Comparison of ENCODE assay signal across 11 cellular contexts in the genomic region with DNA sequence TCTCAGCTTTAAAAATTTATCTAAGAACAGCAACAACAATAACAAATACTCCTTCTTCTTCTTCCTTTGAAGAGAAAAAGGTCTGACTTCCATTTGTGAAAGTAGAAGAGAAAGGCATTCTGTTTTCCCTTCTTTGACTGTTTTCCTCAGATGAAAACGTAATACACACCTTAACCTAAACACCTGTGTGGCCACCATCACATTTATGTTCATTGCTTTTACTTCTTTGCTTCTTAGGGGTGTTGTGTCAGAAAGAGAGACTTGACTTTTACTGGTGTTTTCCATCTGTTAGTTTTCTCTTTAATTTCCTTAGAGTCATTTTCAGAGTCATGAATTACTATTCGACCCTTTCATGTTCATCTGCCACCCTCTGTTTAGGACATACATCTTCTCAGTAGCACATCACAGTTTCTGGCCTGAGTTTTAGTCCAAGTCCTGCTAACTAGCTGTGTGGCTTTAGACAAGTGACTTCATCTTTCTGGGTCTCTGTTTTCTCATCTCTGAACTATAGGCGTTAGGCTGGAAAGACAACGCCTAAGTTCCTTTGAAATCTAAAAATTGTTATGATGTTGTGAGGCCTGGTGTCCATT.
"Had no signal": no experiment of that assay in that cellular context is flagged by ENCODE, and none has a peak within 500 bp of the region (broad histone marks: within the 10 kb centered on the region; RNA-seq: fewer than 3 reads in every experiment).

No MANE protein-coding gene starts in this region.

- DNase-seq: activated B cell treated with CpG ODN at 0.5 μM for 24 hours; activated naive CD4-positive, alpha-beta T cell treated with Interleukin-2 at 50 U/mL for 16 hours; dorsolateral prefrontal cortex; erythroblast; gastrocnemius medialis; heart left ventricle had no signal

- H3K4me3 ChIP-seq: cardiac muscle cell, dorsolateral prefrontal cortex, gastrocnemius medialis, heart left ventricle, right atrium auricular region, SJSA1, thoracic aorta had no signal

- H3K9me3 Mint-ChIP-seq: natural killer cell treated with Interleukin-12 subunit alpha and Interleukin-12 subunit beta and Interleukin-15 and Interleukin-18, amount 100 ng/mL, for 72 hours had no signal

- H3K27ac ChIP-seq: cardiac muscle cell, dorsolateral prefrontal cortex, gastrocnemius medialis, heart left ventricle, right atrium auricular region, SJSA1, thoracic aorta had no signal

- H3K4me3 Mint-ChIP-seq: activated B cell treated with CpG ODN at 0.5 μM for 24 hours; natural killer cell treated with Interleukin-12 subunit alpha and Interleukin-12 subunit beta and Interleukin-15 and Interleukin-18, amount 100 ng/mL, for 72 hours had no signal

- ATAC-seq: gastrocnemius medialis, heart left ventricle had no signal

- H3K4me1 Mint-ChIP-seq: activated B cell treated with CpG ODN at 0.5 μM for 24 hours had no signal

- H3K9me3 ChIP-seq: gastrocnemius medialis, heart left ventricle, right atrium auricular region, SJSA1, thoracic aorta had no signal

- H3K27ac Mint-ChIP-seq: activated B cell treated with CpG ODN at 0.5 μM for 24 hours had no signal

- H3K4me1 ChIP-seq: gastrocnemius medialis, heart left ventricle, right atrium auricular region, SJSA1 had no signal

- H3K27me3 ChIP-seq: gastrocnemius medialis, right atrium auricular region had no signal

- H3K36me3 ChIP-seq: cardiac muscle cell, gastrocnemius medialis, heart left ventricle, right atrium auricular region, SJSA1, thoracic aorta had no signal
